Comparison of ENCODE assay signal across 1 cellular context in the genomic region with DNA sequence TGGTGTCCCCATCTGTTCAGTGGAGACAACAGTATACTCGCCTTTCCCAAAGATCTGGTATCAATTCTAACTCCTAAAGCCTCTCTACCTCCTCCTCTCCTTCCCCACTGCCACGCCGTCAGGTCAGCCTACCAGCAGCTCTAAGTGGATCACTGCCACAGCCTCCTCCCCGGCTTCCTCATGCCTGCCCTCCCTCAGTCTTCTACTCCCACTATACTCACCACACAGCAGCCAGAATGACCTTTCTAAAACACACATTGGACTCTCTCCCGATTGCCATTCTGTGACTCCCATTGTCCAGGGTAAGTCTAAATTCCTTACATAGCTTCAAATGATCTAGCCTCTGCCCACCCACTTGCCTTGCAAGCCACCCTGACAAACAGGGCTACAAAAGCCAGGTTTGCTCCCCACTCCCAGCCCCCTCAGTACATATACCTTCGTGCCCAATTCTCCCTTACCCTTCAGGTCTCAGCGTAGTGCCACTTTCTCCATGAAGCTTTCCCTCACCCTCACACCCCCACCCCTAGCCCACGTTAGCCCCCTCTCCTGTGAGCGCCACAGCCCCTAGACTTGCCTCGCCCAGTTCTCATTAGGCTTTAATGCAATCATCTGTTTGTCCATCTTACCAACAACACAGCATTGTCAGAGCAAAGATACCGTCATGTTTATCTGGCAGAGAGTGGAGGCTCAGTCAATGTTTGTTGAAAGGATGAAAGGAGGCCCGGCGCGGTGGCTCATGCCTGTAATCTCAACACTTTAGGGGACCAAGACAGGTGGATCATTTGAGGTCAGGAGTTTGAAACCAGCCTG.
TF ChIP-seq lines count a peak whose summit lies in the region.

No MANE protein-coding gene starts in this region.

TF ChIP-seq in endothelial cell of umbilical vein, 7 proteins besides CTCF, POLR2A, EP300 and RAD21:
- TF ChIP-seq POLR2AphosphoS5 (IDR thresholded peaks at IDR 0.05; ENCODE audit: insufficient read depth, low read depth, low read length) (no peak), JUN (IDR thresholded peaks at IDR 0.05; ENCODE audit: borderline replicate concordance, insufficient read depth, insufficient read length, low read depth) (no peak)
TF ChIP-seq in endothelial cell of umbilical vein: peak in this region for 0.
